8 cellular contexts compared by ENCODE assay signal in genomic region chr13:21297914-21298831, GRCh38.
DNase-seq lines count a peak whose midpoint lies in the region; ATAC-seq and TF ChIP-seq lines count a peak whose summit lies in the region.

No MANE protein-coding gene starts in this region.

- POLR2A ChIA-PET in CD8-positive, alpha-beta T cell (lab: Charles Lee) = interaction anchor here (1.0 to 1.6 kb wide), 4 partner anchors 23 to 179 kb away, joined by 3 to 6 read pairs (median 4); partner anchors contain the start of genes MRPL57 and SKA3
- POLR2A ChIA-PET in activated CD8-positive, alpha-beta T cell treated with anti-CD3 and anti-CD28 coated beads for 36 hours (lab: Charles Lee) = interaction anchor here (0.6 to 2.0 kb wide), 5 partner anchors 122 to 400 kb away, joined by 3 to 7 read pairs (median 5); partner anchors contain the start of genes MRPL57, SKA3 and ZDHHC20

- H3K9me3 ChIP-seq in CD8-positive, alpha-beta T cell (ENCODE audit: low read length) = no peaks in the 10 kb centered on the region
- no peaks in the 10 kb centered on the region for H3K9me3 ChIP-seq in lower lobe of right lung

- peaks cover 2% of the 10 kb centered on the region for H3K36me3 Mint-ChIP-seq in CD8-positive, alpha-beta T cell
- H3K36me3 Mint-ChIP-seq in activated CD8-positive, alpha-beta T cell treated with anti-CD3 and anti-CD28 coated beads for 36 hours (ENCODE audit: low read depth) = peaks cover 4% of the 10 kb centered on the region

- H3K4me1 Mint-ChIP-seq in CD8-positive, alpha-beta T cell (ENCODE audit: low read depth) = peaks cover 18% of the 10 kb centered on the region
- H3K4me1 Mint-ChIP-seq in activated CD8-positive, alpha-beta T cell treated with anti-CD3 and anti-CD28 coated beads for 36 hours (ENCODE audit: low read depth) = peaks cover 23% of the 10 kb centered on the region

- TF ChIP-seq CTCF in CD8-positive, alpha-beta T cell (IDR thresholded peaks at IDR 0.05) = peak; percentile 94
- TF ChIP-seq CTCF in activated CD8-positive, alpha-beta T cell treated with anti-CD3 and anti-CD28 coated beads for 36 hours (IDR thresholded peaks at IDR 0.05) = peak; percentile 90
- TF ChIP-seq CTCF in lower lobe of right lung (IDR thresholded peaks at IDR 0.05) = peak; percentile 93

- no peaks in the 10 kb centered on the region for H3K27me3 Mint-ChIP-seq in CD8-positive, alpha-beta T cell (ENCODE audit: low read depth)
- no peaks in the 10 kb centered on the region for H3K27me3 Mint-ChIP-seq in activated CD8-positive, alpha-beta T cell treated with anti-CD3 and anti-CD28 coated beads for 36 hours

- no peaks in the 10 kb centered on the region for H3K9me3 Mint-ChIP-seq in CD8-positive, alpha-beta T cell
- H3K9me3 Mint-ChIP-seq in activated CD8-positive, alpha-beta T cell treated with anti-CD3 and anti-CD28 coated beads for 36 hours = no peaks in the 10 kb centered on the region

- H3K4me3 ChIP-seq in CD8-positive, alpha-beta T cell (ENCODE audit: low read depth, low read length) = peak overlapping the region; percentile 78
- H3K4me3 ChIP-seq in lower lobe of right lung = peak overlapping the region; percentile 99

- ATAC-seq in CD8-positive, alpha-beta T cell = peak; percentile 96
- ATAC-seq in GM19452 (IDR thresholded peaks at IDR 0.05; ENCODE audit: unreplicated experiment) (peak; percentile 92), HG03575 (IDR thresholded peaks at IDR 0.05; ENCODE audit: extremely low read depth, insufficient number of reproducible peaks, low FRiP score, unreplicated experiment) (peak; percentile 59), lower lobe of right lung (peak; percentile 99 to 100)
- peak; percentile 93 for ATAC-seq in activated CD8-positive, alpha-beta T cell treated with anti-CD3 and anti-CD28 coated beads for 36 hours

- H3K36me3 ChIP-seq in CD8-positive, alpha-beta T cell (ENCODE audit: insufficient read depth, low read length) = no peaks in the 10 kb centered on the region
- H3K36me3 ChIP-seq in lower lobe of right lung = peaks cover 3% of the 10 kb centered on the region

- intact Hi-C loops in CD8-positive, alpha-beta T cell (cut with DNase I, micrococcal nuclease) = loop anchor here (1.0 to 10.0 kb wide), 17 partner anchors 47 to 1516 kb away; partner anchors contain the start of genes MRPL57 (in 2 of the 2), SKA3 (in 2 of the 2), ZDHHC20 (in 2 of the 2) and CRYL1 (in 1 of the 2)
- intact Hi-C loops in activated CD8-positive, alpha-beta T cell treated with anti-CD3 and anti-CD28 coated beads for 36 hours (cut with micrococcal nuclease) = loop anchor here (2.0 to 5.0 kb wide), 2 partner anchors 159 to 179 kb away; partner anchors contain the start of gene ZDHHC20
- intact Hi-C loops in lower lobe of right lung (cut with DNase I) = no loop called here

- peak overlapping the region; percentile 89 for H3K4me3 Mint-ChIP-seq in CD8-positive, alpha-beta T cell
- peak overlapping the region; percentile 90 for H3K4me3 Mint-ChIP-seq in activated CD8-positive, alpha-beta T cell treated with anti-CD3 and anti-CD28 coated beads for 36 hours

- peak overlapping the region; percentile 47 for H3K27ac ChIP-seq in CD8-positive, alpha-beta T cell (ENCODE audit: low read depth, low read length)
- peak overlapping the region; percentile 79 for H3K27ac ChIP-seq in lower lobe of right lung

- peak; percentile 64 to 90 (median 82) for DNase-seq in CD8-positive, alpha-beta T cell
- DNase-seq in NCI-H774 (lab: John Stamatoyannopoulos, UW) (peak; percentile 79), lower lobe of right lung (peak; percentile 91)
- peak; percentile 87 for DNase-seq in activated CD8-positive, alpha-beta T cell treated with anti-CD3 and anti-CD28 coated beads for 36 hours
- DNase-seq in effector CD4-positive, alpha-beta T cell = peak; percentile 81
- DNase-seq in stimulated activated CD4-positive, alpha-beta T cell treated with anti-CD3 and anti-CD28 coated beads, TNF-alpha, amount 100 ng/mL, for 1 hour (ENCODE audit: low read depth in 3 of 3, low spot score in 1 of 3) = peak; percentile 49 to 77 (median 67)

- H3K4me1 ChIP-seq in CD8-positive, alpha-beta T cell (ENCODE audit: insufficient read depth, low read length) = peaks cover 14% of the 10 kb centered on the region
- peaks cover 16% of the 10 kb centered on the region for H3K4me1 ChIP-seq in lower lobe of right lung

- peak overlapping the region; percentile 74 for H3K27ac Mint-ChIP-seq in CD8-positive, alpha-beta T cell
- H3K27ac Mint-ChIP-seq in activated CD8-positive, alpha-beta T cell treated with anti-CD3 and anti-CD28 coated beads for 36 hours = peak overlapping the region; percentile 61

- no peaks in the 10 kb centered on the region for H3K27me3 ChIP-seq in CD8-positive, alpha-beta T cell (ENCODE audit: insufficient read depth, low read length)
- no peaks in the 10 kb centered on the region for H3K27me3 ChIP-seq in lower lobe of right lung (ENCODE audit: low read depth)

- CTCF ChIA-PET in CD8-positive, alpha-beta T cell (lab: Charles Lee) = interaction anchor here (0.7 to 4.1 kb wide), 15 partner anchors 10 to 278 kb away, joined by 3 to 42 read pairs (median 5); partner anchors contain the start of gene ZDHHC20
- CTCF ChIA-PET in activated CD8-positive, alpha-beta T cell treated with anti-CD3 and anti-CD28 coated beads for 36 hours (lab: Charles Lee) = interaction anchor here (0.8 to 5.8 kb wide), 27 partner anchors 11 to 209 kb away, joined by 3 to 95 read pairs (median 4); partner anchors contain the start of genes MRPL57, SKA3 and ZDHHC20

Comparison
In these comparisons a context has a peak if more than half of its experiments do, and no peak if none do; other contexts are left out.
1. Peak in every context shown above with its lines: DNase-seq, ATAC-seq, H3K4me3 ChIP-seq and H3K27ac ChIP-seq.